Comparison of ENCODE assay signal across 13 cellular contexts in the genomic region with DNA sequence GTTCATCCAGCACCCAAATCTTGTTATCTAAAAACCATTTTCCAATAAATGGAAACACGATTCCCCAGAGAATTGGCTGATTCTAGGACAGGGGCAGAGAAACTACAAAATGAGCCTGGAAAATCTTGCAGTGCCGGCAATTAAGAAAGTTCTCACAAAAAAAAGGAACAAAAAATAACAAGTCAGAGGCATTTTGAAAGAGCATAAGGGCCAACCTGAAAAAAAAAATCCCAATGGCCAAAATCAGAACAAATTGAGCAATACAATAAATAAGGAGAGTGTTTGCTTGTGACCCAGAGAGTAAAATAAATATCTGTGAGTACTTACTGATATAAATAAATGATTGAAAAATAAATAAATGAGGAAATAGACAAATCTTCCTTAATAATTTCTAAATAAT. TPM values are rescaled to one million over a fixed set of nuclear protein-coding genes. Genes with fewer than 3 reads are reported as not detected.
"Had no signal": no experiment of that assay in that cellular context is flagged by ENCODE, and none has a peak within 500 bp of the region (broad histone marks: within the 10 kb centered on the region; RNA-seq: fewer than 3 reads in every experiment).

No MANE protein-coding gene starts in this region.

- H3K27ac ChIP-seq: heart left ventricle, parathyroid adenoma had no signal

- H3K4me3 Mint-ChIP-seq: naive thymus-derived CD4-positive, alpha-beta T cell; nephron progenitor cell; type B pancreatic cell had no signal

- H3K9me3 ChIP-seq: heart left ventricle had no signal

- H3K36me3 Mint-ChIP-seq: naive thymus-derived CD4-positive, alpha-beta T cell; type B pancreatic cell had no signal

- H3K27me3 ChIP-seq: heart left ventricle had no signal

- H3K27ac Mint-ChIP-seq: naive thymus-derived CD4-positive, alpha-beta T cell; nephron progenitor cell; type B pancreatic cell had no signal

- H3K4me1 Mint-ChIP-seq: nephron progenitor cell had no signal

- ATAC-seq: esophagus mucosa, heart left ventricle, left colon had no signal

- H3K4me1 ChIP-seq: parathyroid adenoma had no signal

- H3K36me3 ChIP-seq: heart left ventricle had no signal

- H3K4me3 ChIP-seq: heart left ventricle, smooth muscle cell had no signal

- DNase-seq: effector memory CD4-positive, alpha-beta T cell; heart left ventricle; hippocampal formation; left colon; mammary epithelial cell; naive thymus-derived CD4-positive, alpha-beta T cell; nephron progenitor cell; stimulated activated CD4-positive, alpha-beta T cell treated with anti-CD3 and anti-CD28 coated beads, Interleukin-2, amount 100 ng/mL, for 48 hours; stimulated activated naive CD4-positive, alpha-beta T cell treated with Interleukin-2 at 50 U/mL for 16 hours had no signal

RNA-seq across cellular contexts. Expression of a gene that starts 55.1 kb away (rescaled TPM):
- polyA plus RNA-seq: naive thymus-derived CD4-positive, alpha-beta T cell had no signal
